ENCODE assay signal across 18 cellular contexts in genomic region chrX:25548806-25549205, GRCh38.
DNase-seq lines count a peak whose midpoint lies in the region; ATAC-seq, FAIRE-seq and TF ChIP-seq lines count a peak whose summit lies in the region.
"Had no signal": no experiment of that assay in that cellular context is flagged by ENCODE, and none has a peak within 500 bp of the region (broad histone marks: within the 10 kb centered on the region; RNA-seq: fewer than 3 reads in every experiment).

No MANE protein-coding gene starts in this region.

- H4K20me1 ChIP-seq in HepG2 (ENCODE audit: insufficient read depth, low read length) (no peaks in the 10 kb centered on the region), neural progenitor cell (ENCODE audit: low read depth) (no peaks in the 10 kb centered on the region)

- no peaks in the 10 kb centered on the region for H3K36me3 Mint-ChIP-seq in neural progenitor cell

- TF ChIP-seq CTCF in HepG2 (CRISPR knock-in tag; IDR thresholded peaks at IDR 0.05) (no peak), right lobe of liver (IDR thresholded peaks at IDR 0.05) (no peak), bronchial epithelial cell (IDR thresholded peaks at IDR 0.05; ENCODE audit: insufficient read depth, low read length, severe bottlenecking) (no peak), fibroblast of mammary gland (conservative IDR thresholded peaks at IDR 0.05; ENCODE audit: control insufficient read depth, insufficient read depth, low read depth, low read length) (no peak), neural progenitor cell (IDR thresholded peaks at IDR 0.05) (no peak)

- no peaks in the 10 kb centered on the region for H3K9me3 Mint-ChIP-seq in neural progenitor cell
- H3K9me3 Mint-ChIP-seq: CD4-positive, alpha-beta T cell had no signal

- H3K4me2 ChIP-seq in HepG2 (ENCODE audit: low read depth, low read length) = no peak overlapping the region
- H3K4me2 ChIP-seq in neural progenitor cell = no peak overlapping the region

- DNase-seq in HepG2 (ENCODE audit: low spot score) (no peak), right lobe of liver (no peak), bronchial epithelial cell (ENCODE audit: low read depth) (peak; percentile 22), fibroblast of mammary gland (ENCODE audit: low read depth) (peak; percentile 0), stromal cell of bone marrow (ENCODE audit: low read depth) (peak; percentile 31), KBM-7 (no peak), neural progenitor cell (ENCODE audit: low spot score) (no peak)
- DNase-seq: ACHN; C1 segment of cervical spinal cord; Calu3; CD4-positive, alpha-beta T cell; DMS 273 treated with DMSO at 0.1 percent for 48 hours; GOT3; H9 had no signal

- 100% methylated on average over 1 of the region's 7 CpGs for WGBS in HepG2 (ENCODE audit: low lambda C conversion rate)
- WGBS in right lobe of liver (ENCODE audit: insufficient coverage, low coverage, low lambda C conversion rate, missing lambda C conversion rate) = 43% methylated on average over 7 of the region's 7 CpGs

- no peak for TF ChIP-seq RAD21 in HepG2 (CRISPR knock-in tag; IDR thresholded peaks at IDR 0.05)

- TF ChIP-seq EP300 in HepG2 (IDR thresholded peaks at IDR 0.05; ENCODE audit: low read depth in 2 of 2, low read length in 2 of 2) (no peak), HepG2 (CRISPR knock-in tag; IDR thresholded peaks at IDR 0.05; ENCODE audit: borderline replicate concordance) (no peak)

- peak; percentile 30 for FAIRE-seq in HepG2 (lab: Jason Lieb, UNC)
- no peak for FAIRE-seq in bronchial epithelial cell (lab: Jason Lieb, UNC)
- FAIRE-seq: GM18507 had no signal

- in situ Hi-C loops in HepG2 (cut with HindIII; ENCODE audit: extremely low pct_ligation_motif_present, low pct_unique_long_range_greater_than_20kb) = no loop called here
- in situ Hi-C loops in KBM-7 (cut with MboI; ENCODE audit: low pct_unique_long_range_greater_than_20kb, low sequenced_read_pairs) = no loop called here

- H3K79me2 ChIP-seq in HepG2 (ENCODE audit: insufficient read depth, low read length) (no peaks in the 10 kb centered on the region), neural progenitor cell (ENCODE audit: low read depth) (no peaks in the 10 kb centered on the region)

- BruUV-seq in HepG2 (replicated peaks; lab: Mats Ljungman, UMichigan) = no TSS peak

- no peaks in the 10 kb centered on the region for H3K36me3 ChIP-seq in HepG2 (replicated peaks in 1 of 2; ENCODE audit: control insufficient read depth in 1 of 2, insufficient read depth in 2 of 2, low read length in 2 of 2)
- H3K36me3 ChIP-seq in right lobe of liver = no peaks in the 10 kb centered on the region
- no peaks in the 10 kb centered on the region for H3K36me3 ChIP-seq in bronchial epithelial cell (ENCODE audit: control insufficient read depth, insufficient read depth, low read length)
- H3K36me3 ChIP-seq in neural progenitor cell = no peaks in the 10 kb centered on the region

- no peak overlapping the region for H3K4me3 Mint-ChIP-seq in neural progenitor cell
- H3K4me3 Mint-ChIP-seq: B cell; CD4-positive, alpha-beta T cell; H9 had no signal

- no peaks in the 10 kb centered on the region for H3K9me3 ChIP-seq in HepG2 (ENCODE audit: low read length)
- H3K9me3 ChIP-seq in right lobe of liver = no peaks in the 10 kb centered on the region
- no peaks in the 10 kb centered on the region for H3K9me3 ChIP-seq in neural progenitor cell (ENCODE audit: low read depth)

- H2AFZ ChIP-seq in HepG2 (ENCODE audit: low read length) (no peak overlapping the region), neural progenitor cell (replicated peaks) (no peak overlapping the region)

- TF ChIP-seq POLR2A in HepG2 (IDR thresholded peaks at IDR 0.05; ENCODE audit: insufficient read depth in 1 of 2, low read depth in 2 of 2, low read length in 2 of 2) (no peak), right lobe of liver (IDR thresholded peaks at IDR 0.05) (no peak)

- POLR2A ChIA-PET in HepG2 (lab: Yijun Ruan, JAX) = no interaction called here

- H3K4me1 ChIP-seq in HepG2 (ENCODE audit: insufficient read depth, low read length) (no peaks in the 10 kb centered on the region), right lobe of liver (no peaks in the 10 kb centered on the region), neural progenitor cell (no peaks in the 10 kb centered on the region)

- H3K4me3 ChIP-seq in HepG2 (replicated peaks in 1 of 3; ENCODE audit: insufficient read depth in 1 of 3, low read depth in 2 of 3, low read length in 3 of 3) (no peak overlapping the region), right lobe of liver (no peak overlapping the region), bronchial epithelial cell (ENCODE audit: low read depth, low read length) (no peak overlapping the region), fibroblast of mammary gland (ENCODE audit: control insufficient read depth, low read depth, low read length) (no peak overlapping the region), neural progenitor cell (no peak overlapping the region)

- CTCF ChIA-PET in HepG2 (lab: Yijun Ruan, JAX; ENCODE audit: low intra/inter-chr PET ratio, low total read pairs) = no interaction called here

- intact Hi-C loops in HepG2 (cut with micrococcal nuclease; ENCODE audit: unreplicated experiment) (no loop called here), right lobe of liver (cut with DNase I) (no loop called here)

- no peak for ATAC-seq in HepG2
- no peak for ATAC-seq in right lobe of liver
- no peak for ATAC-seq in GM19351 (IDR thresholded peaks at IDR 0.05; ENCODE audit: unreplicated experiment)

- no peaks in the 10 kb centered on the region for H3K27me3 Mint-ChIP-seq in neural progenitor cell (ENCODE audit: insufficient read depth, low read depth)
- H3K27me3 Mint-ChIP-seq: B cell; CD4-positive, alpha-beta T cell had no signal

- H3K4me1 Mint-ChIP-seq in neural progenitor cell = peaks cover 2% of the 10 kb centered on the region
- H3K4me1 Mint-ChIP-seq: B cell had no signal

- H3K27ac ChIP-seq in HepG2 (ENCODE audit: extremely low read length, insufficient read depth, low read length) = no peak overlapping the region
- H3K27ac ChIP-seq in right lobe of liver = no peak overlapping the region
- no peak overlapping the region for H3K27ac ChIP-seq in neural progenitor cell
- H3K27ac ChIP-seq: 22Rv1 had no signal

- no peaks in the 10 kb centered on the region for H3F3A ChIP-seq in neural progenitor cell (ENCODE audit: low read depth)

- no peak overlapping the region for H3K27ac Mint-ChIP-seq in neural progenitor cell
- H3K27ac Mint-ChIP-seq: B cell; CD4-positive, alpha-beta T cell; H9 had no signal

- H3K9ac ChIP-seq in HepG2 (ENCODE audit: insufficient read depth, low read depth, low read length) (no peak overlapping the region), neural progenitor cell (no peak overlapping the region)

- no peaks in the 10 kb centered on the region for H3K27me3 ChIP-seq in HepG2 (ENCODE audit: control insufficient read depth in 1 of 2, insufficient read depth in 2 of 2, low read length in 2 of 2)
- H3K27me3 ChIP-seq in right lobe of liver = peaks cover 0 to 8% of the 10 kb centered on the region in 2 donors
- no peaks in the 10 kb centered on the region for H3K27me3 ChIP-seq in bronchial epithelial cell (ENCODE audit: control insufficient read depth, insufficient read depth, low read length)
- no peaks in the 10 kb centered on the region for H3K27me3 ChIP-seq in neural progenitor cell

TF ChIP-seq in HepG2, 621 proteins besides CTCF, POLR2A, EP300 and RAD21 (continues in another document):
- TF ChIP-seq PTBP1 (IDR thresholded peaks at IDR 0.05; ENCODE audit: low read depth, low read length, poor library complexity, severe bottlenecking) (no peak), PBX3 (CRISPR knock-in tag; IDR thresholded peaks at IDR 0.05; ENCODE audit: borderline replicate concordance) (no peak), HNF1A (IDR thresholded peaks at IDR 0.05; ENCODE audit: low read depth) (no peak), HNF1A (CRISPR knock-in tag; IDR thresholded peaks at IDR 0.05; ENCODE audit: borderline replicate concordance) (no peak), ZNF720 (CRISPR knock-in tag; IDR thresholded peaks at IDR 0.05) (no peak), THAP11 (CRISPR knock-in tag; IDR thresholded peaks at IDR 0.05) (no peak), ONECUT2 (CRISPR knock-in tag; IDR thresholded peaks at IDR 0.05) (no peak), ZNF256 (CRISPR knock-in tag; conservative IDR thresholded peaks at IDR 0.05) (no peak)

Comparison
In these comparisons a context has a peak if more than half of its experiments do, and no peak if none do; other contexts are left out.
1. DNase-seq: peak in bronchial epithelial cell (single experiment), fibroblast of mammary gland (single experiment) and stromal cell of bone marrow (single experiment); none in HepG2 (single experiment), right lobe of liver (0 of 3), KBM-7 (single experiment) and neural progenitor cell (single experiment).